34 cellular contexts compared by ENCODE assay signal in genomic region chr3:139619484-139619883, GRCh38. TPM values are rescaled to one million over a fixed set of nuclear protein-coding genes. Genes with fewer than 3 reads are reported as not detected.
"Had no signal": no experiment of that assay in that cellular context is flagged by ENCODE, and none has a peak within 500 bp of the region (broad histone marks: within the 10 kb centered on the region; RNA-seq: fewer than 3 reads in every experiment).

No MANE protein-coding gene starts in this region.

- H3K4me1 ChIP-seq: Peyer's patch, SJSA1 had no signal

- H3K36me3 ChIP-seq: brain microvascular endothelial cell, Peyer's patch, SJSA1 had no signal

- DNase-seq: activated CD4-positive, alpha-beta memory T cell treated with anti-CD3 and anti-CD28 coated beads, Interleukin-2, amount 10 ng/mL, durations not matched to agents 7 days and 5 days; activated CD4-positive, alpha-beta T cell treated with anti-CD3 and anti-CD28 coated beads for 36 hours; activated CD8-positive, alpha-beta memory T cell treated with anti-CD3 and anti-CD28 coated beads for 24 hours; activated CD8-positive, alpha-beta memory T cell treated with anti-CD3 and anti-CD28 coated beads, Interleukin-2, amount 10 ng/mL, durations not matched to agents 7 days and 5 days; activated CD8-positive, alpha-beta memory T cell treated with anti-CD3 and anti-CD28 coated beads, Interleukin-2, amount 50 U/mL, for 48 hours; activated effector memory CD4-positive, alpha-beta T cell treated with Interleukin-2 at 50 U/mL for 16 hours; activated naive CD4-positive, alpha-beta T cell treated with anti-CD3 and anti-CD28 coated beads, Interleukin-2, amount 10 ng/mL, durations not matched to agents 7 days and 5 days; activated T-cell treated with anti-CD3 and anti-CD28 coated beads, Interleukin-2, amount 50 U/mL, for 48 hours; amniotic stem cell; aorta; brain microvascular endothelial cell; central memory CD4-positive, alpha-beta T cell; Karpas-422; KBM-7; MM.1S; NCI-H1092; NCI-H146; NCI-H1930; NCI-H2081 treated with DMSO at 0.1 percent for 48 hours; NCI-H226; NCI-H446 treated with DMSO at 0.1 percent for 48 hours; NCI-H524 treated with DMSO at 0.1 percent for 48 hours; NK-92 treated with Interleukin-12 subunit alpha and Interleukin-12 subunit beta, amount 100 ng/mL, for 24 hours; PC-3; Peyer's patch; RPMI8226; SHP77 treated with DMSO at 0.1 percent for 48 hours; SK-N-SH had no signal

- H3K9me3 Mint-ChIP-seq: activated CD4-positive, alpha-beta memory T cell treated with anti-CD3 and anti-CD28 coated beads, Interleukin-2, amount 10 ng/mL, durations not matched to agents 7 days and 5 days; activated naive CD4-positive, alpha-beta T cell treated with anti-CD3 and anti-CD28 coated beads, Interleukin-2, amount 10 ng/mL, durations not matched to agents 7 days and 5 days; T-helper 1 cell treated with Interleukin-12 subunit alpha and Interleukin-12 subunit beta and Interleukin-4 antibody, amounts not matched to agents 30 μg/mL and 1 μg/mL, for 36 hours; T-helper 2 cell treated with Interferon-gamma antibody and Interleukin-4, amounts not matched to agents 5 μg/mL and 100 μg/mL, for 36 hours had no signal

- H3K27me3 Mint-ChIP-seq: activated CD4-positive, alpha-beta memory T cell treated with anti-CD3 and anti-CD28 coated beads, Interleukin-2, amount 10 ng/mL, durations not matched to agents 7 days and 5 days; activated CD4-positive, alpha-beta T cell treated with anti-CD3 and anti-CD28 coated beads for 36 hours; activated CD8-positive, alpha-beta memory T cell treated with anti-CD3 and anti-CD28 coated beads, Interleukin-2, amount 10 ng/mL, durations not matched to agents 7 days and 5 days; activated naive CD4-positive, alpha-beta T cell treated with anti-CD3 and anti-CD28 coated beads, Interleukin-2, amount 10 ng/mL, durations not matched to agents 7 days and 5 days; activated naive CD8-positive, alpha-beta T cell had no signal

- ATAC-seq: activated CD4-positive, alpha-beta T cell treated with anti-CD3 and anti-CD28 coated beads for 36 hours; activated CD4-positive, CD25-positive, alpha-beta regulatory T cell treated with anti-CD3 and anti-CD28 coated beads, Interleukin-2, amount 50 U/mL, for 24 hours; activated CD8-positive, alpha-beta memory T cell treated with anti-CD3 and anti-CD28 coated beads, Interleukin-2, amount 10 ng/mL, durations not matched to agents 7 days and 5 days; PC-3; WTC11 had no signal

- H3K4me3 ChIP-seq: Peyer's patch, SJSA1 had no signal

- H3K4me1 Mint-ChIP-seq: activated CD4-positive, alpha-beta memory T cell treated with anti-CD3 and anti-CD28 coated beads, Interleukin-2, amount 10 ng/mL, durations not matched to agents 7 days and 5 days; activated CD4-positive, alpha-beta T cell treated with anti-CD3 and anti-CD28 coated beads for 36 hours; activated CD8-positive, alpha-beta memory T cell treated with anti-CD3 and anti-CD28 coated beads, Interleukin-2, amount 10 ng/mL, durations not matched to agents 7 days and 5 days; activated naive CD4-positive, alpha-beta T cell treated with anti-CD3 and anti-CD28 coated beads, Interleukin-2, amount 10 ng/mL, durations not matched to agents 7 days and 5 days; WTC11 had no signal

- H3K9me3 ChIP-seq: Peyer's patch, SJSA1, SK-N-SH had no signal

- H3K27me3 ChIP-seq: brain microvascular endothelial cell, Peyer's patch, SJSA1 had no signal

- H3K27ac ChIP-seq: brain microvascular endothelial cell, Peyer's patch, SJSA1 had no signal

- H3K4me3 Mint-ChIP-seq: activated CD4-positive, alpha-beta memory T cell treated with anti-CD3 and anti-CD28 coated beads, Interleukin-2, amount 10 ng/mL, durations not matched to agents 7 days and 5 days; activated CD4-positive, alpha-beta T cell treated with anti-CD3 and anti-CD28 coated beads for 36 hours; activated CD8-positive, alpha-beta memory T cell treated with anti-CD3 and anti-CD28 coated beads, Interleukin-2, amount 10 ng/mL, durations not matched to agents 7 days and 5 days; activated naive CD4-positive, alpha-beta T cell treated with anti-CD3 and anti-CD28 coated beads, Interleukin-2, amount 10 ng/mL, durations not matched to agents 7 days and 5 days; activated naive CD8-positive, alpha-beta T cell; T-helper 1 cell treated with Interleukin-12 subunit alpha and Interleukin-12 subunit beta and Interleukin-4 antibody, amounts not matched to agents 30 μg/mL and 1 μg/mL, for 36 hours; T-helper 2 cell treated with Interferon-gamma antibody and Interleukin-4, amounts not matched to agents 5 μg/mL and 100 μg/mL, for 36 hours; WTC11 had no signal

- H3K9ac ChIP-seq: SK-N-SH had no signal

- H3K36me3 Mint-ChIP-seq: activated CD8-positive, alpha-beta memory T cell treated with anti-CD3 and anti-CD28 coated beads, Interleukin-2, amount 10 ng/mL, durations not matched to agents 7 days and 5 days; activated naive CD4-positive, alpha-beta T cell treated with anti-CD3 and anti-CD28 coated beads, Interleukin-2, amount 10 ng/mL, durations not matched to agents 7 days and 5 days; activated naive CD8-positive, alpha-beta T cell; WTC11 had no signal

- H3K27ac Mint-ChIP-seq: activated CD4-positive, alpha-beta memory T cell treated with anti-CD3 and anti-CD28 coated beads, Interleukin-2, amount 10 ng/mL, durations not matched to agents 7 days and 5 days; activated CD4-positive, alpha-beta T cell treated with anti-CD3 and anti-CD28 coated beads for 36 hours; activated CD8-positive, alpha-beta memory T cell treated with anti-CD3 and anti-CD28 coated beads, Interleukin-2, amount 10 ng/mL, durations not matched to agents 7 days and 5 days; activated naive CD4-positive, alpha-beta T cell treated with anti-CD3 and anti-CD28 coated beads, Interleukin-2, amount 10 ng/mL, durations not matched to agents 7 days and 5 days; activated naive CD8-positive, alpha-beta T cell; T-helper 1 cell treated with Interleukin-12 subunit alpha and Interleukin-12 subunit beta and Interleukin-4 antibody, amounts not matched to agents 30 μg/mL and 1 μg/mL, for 36 hours; T-helper 2 cell treated with Interferon-gamma antibody and Interleukin-4, amounts not matched to agents 5 μg/mL and 100 μg/mL, for 36 hours; WTC11 had no signal

- H3K4me2 ChIP-seq: SK-N-SH had no signal

RNA-seq across cellular contexts. Expression of gene NMNAT3, which starts 58.3 kb away (rescaled TPM):
- total RNA-seq: SJSA1 had no signal
